Comparison of ENCODE assay signal across 17 cellular contexts in genomic region chr11:72026029-72026428, GRCh38. TPM values are rescaled to one million over a fixed set of nuclear protein-coding genes. Genes with fewer than 3 reads are reported as not detected.
DNase-seq lines count a peak whose midpoint lies in the region; ATAC-seq and TF ChIP-seq lines count a peak whose summit lies in the region.
"Had no signal": no experiment of that assay in that cellular context is flagged by ENCODE, and none has a peak within 500 bp of the region (broad histone marks: within the 10 kb centered on the region; RNA-seq: fewer than 3 reads in every experiment).

No MANE protein-coding gene starts in this region.

- H3K4me1 ChIP-seq in H9 (ENCODE audit: insufficient read depth, low read length) = no peaks in the 10 kb centered on the region
- peaks cover 45% of the 10 kb centered on the region for H3K4me1 ChIP-seq in lower lobe of right lung
- H3K4me1 ChIP-seq: colonic mucosa had no signal

- H3K27me3 ChIP-seq in H9 (ENCODE audit: insufficient read depth, low read length) (no peaks in the 10 kb centered on the region), lower lobe of right lung (ENCODE audit: low read depth) (no peaks in the 10 kb centered on the region)
- H3K27me3 ChIP-seq: colonic mucosa had no signal

- H3K79me1 ChIP-seq in H9 (ENCODE audit: insufficient read depth, low read depth, low read length, poor library complexity, severe bottlenecking) = no peaks in the 10 kb centered on the region

- H2BK15ac ChIP-seq in H9 (ENCODE audit: low read depth, low read length) = no peak overlapping the region

- no peaks in the 10 kb centered on the region for H3K27me3 Mint-ChIP-seq in H9 (ENCODE audit: low read depth)
- no peaks in the 10 kb centered on the region for H3K27me3 Mint-ChIP-seq in activated CD4-positive, alpha-beta memory T cell treated with anti-CD3 and anti-CD28 coated beads, Interleukin-2, amount 10 ng/mL, durations not matched to agents 7 days and 5 days
- no peaks in the 10 kb centered on the region for H3K27me3 Mint-ChIP-seq in stimulated activated memory B cell treated with anti-CD40 and anti-IgM and Interleukin-4, amounts not matched to agents 10 μg/mL and 1 μg/mL and 100 μg/mL, for 72 hours
- H3K27me3 Mint-ChIP-seq: stimulated activated naive CD8-positive, alpha-beta T cell treated with anti-CD3 and anti-CD28 coated beads, Interleukin-15, amount 100 ng/mL, for 72 hours had no signal

- H3K56ac ChIP-seq in H9 (ENCODE audit: insufficient read length, low read depth, low read length) = no peak overlapping the region

- no peak overlapping the region for H3K4me3 Mint-ChIP-seq in H9
- H3K4me3 Mint-ChIP-seq in activated CD4-positive, alpha-beta memory T cell treated with anti-CD3 and anti-CD28 coated beads, Interleukin-2, amount 10 ng/mL, durations not matched to agents 7 days and 5 days = no peak overlapping the region
- H3K4me3 Mint-ChIP-seq in stimulated activated memory B cell treated with anti-CD40 and anti-IgM and Interleukin-4, amounts not matched to agents 10 μg/mL and 1 μg/mL and 100 μg/mL, for 72 hours = no peak overlapping the region
- H3K4me3 Mint-ChIP-seq: stimulated activated naive CD8-positive, alpha-beta T cell treated with anti-CD3 and anti-CD28 coated beads, Interleukin-15, amount 100 ng/mL, for 72 hours had no signal

- no peak overlapping the region for H2BK120ac ChIP-seq in H9 (ENCODE audit: low read depth, low read length, poor library complexity, severe bottlenecking)

- no peak overlapping the region for H2BK20ac ChIP-seq in H9 (ENCODE audit: low read depth, low read length, poor library complexity, severe bottlenecking)

- peaks cover 19 to 71% (median 55%) of the 10 kb centered on the region in 3 experiments for H3K36me3 Mint-ChIP-seq in H9 (ENCODE audit: insufficient read depth in 1 of 3, low read depth in 3 of 3)
- peaks cover 61% of the 10 kb centered on the region for H3K36me3 Mint-ChIP-seq in activated CD4-positive, alpha-beta memory T cell treated with anti-CD3 and anti-CD28 coated beads, Interleukin-2, amount 10 ng/mL, durations not matched to agents 7 days and 5 days (ENCODE audit: low read depth)
- H3K36me3 Mint-ChIP-seq in stimulated activated memory B cell treated with anti-CD40 and anti-IgM and Interleukin-4, amounts not matched to agents 10 μg/mL and 1 μg/mL and 100 μg/mL, for 72 hours = peaks cover 41% of the 10 kb centered on the region

- no peak overlapping the region for H4K8ac ChIP-seq in H9 (replicated peaks; ENCODE audit: insufficient read length, low read depth, low read length)

- WGBS in H9 (ENCODE audit: extremely low coverage, insufficient read length, low lambda C conversion rate) = no CpG with 5 or more reads among the region's 1 CpG

- intact Hi-C loops in lower lobe of right lung (cut with DNase I) = loop anchor here (5.0 kb wide), 1 partner anchor 66 kb away; no protein-coding TSS in a partner anchor

- no peak for DNase-seq in H9
- DNase-seq in activated CD4-positive, alpha-beta memory T cell treated with anti-CD3 and anti-CD28 coated beads, Interleukin-2, amount 10 ng/mL, durations not matched to agents 7 days and 5 days = no peak
- no peak for DNase-seq in lower lobe of right lung
- no peak for DNase-seq in SKM-1 treated with dmso at 0.1 percent for 144 hours (lab: John Stamatoyannopoulos, UW; ENCODE audit: unreplicated experiment)
- DNase-seq in erythroblast (lab: John Stamatoyannopoulos, UW) = no peak
- DNase-seq: activated CD4-positive, alpha-beta T cell treated with anti-CD3 and anti-CD28 coated beads for 4 hours; activated naive CD4-positive, alpha-beta T cell; colonic mucosa; GDM1; midbrain; NCI-H1092 treated with DMSO at 0.1 percent for 48 hours; NCI-H2227 treated with DMSO at 0.1 percent for 48 hours; stimulated activated CD4-positive, alpha-beta T cell treated with anti-CD3 and anti-CD28 coated beads, Interleukin-4, amount 100 ng/mL, for 24 hours; stimulated activated naive CD8-positive, alpha-beta T cell treated with anti-CD3 and anti-CD28 coated beads, Interleukin-15, amount 100 ng/mL, for 72 hours had no signal

- no peaks in the 10 kb centered on the region for H3K9me3 ChIP-seq in H9 (ENCODE audit: control insufficient read depth, low read depth, low read length)
- H3K9me3 ChIP-seq in lower lobe of right lung = no peaks in the 10 kb centered on the region
- H3K9me3 ChIP-seq: colonic mucosa had no signal

- no peaks in the 10 kb centered on the region; the same call in 1 of the 2 replicates for H3K79me2 ChIP-seq in H9 (ENCODE audit: insufficient read depth, low read length)

- H3K18ac ChIP-seq in H9 (ENCODE audit: insufficient read length, low read depth, low read length) = no peak overlapping the region

- TF ChIP-seq CTCF in H9 (conservative IDR thresholded peaks at IDR 0.05) (no peak), lower lobe of right lung (IDR thresholded peaks at IDR 0.05) (no peak)

- H3K27ac Mint-ChIP-seq in H9 = peak overlapping the region in 2 of 3 experiments; percentile 97 to 98; a peak in 4 of 7 replicates
- H3K27ac Mint-ChIP-seq in activated CD4-positive, alpha-beta memory T cell treated with anti-CD3 and anti-CD28 coated beads, Interleukin-2, amount 10 ng/mL, durations not matched to agents 7 days and 5 days = peak overlapping the region; percentile 30
- H3K27ac Mint-ChIP-seq in stimulated activated memory B cell treated with anti-CD40 and anti-IgM and Interleukin-4, amounts not matched to agents 10 μg/mL and 1 μg/mL and 100 μg/mL, for 72 hours = peak overlapping the region; percentile 48

- CTCF ChIA-PET in activated CD4-positive, alpha-beta memory T cell treated with anti-CD3 and anti-CD28 coated beads, Interleukin-2, amount 10 ng/mL, durations not matched to agents 7 days and 5 days (lab: Charles Lee) = interaction anchor here (0.5 to 10.4 kb wide), 19 partner anchors 12 to 405 kb away, joined by 3 to 104 read pairs (median 12); partner anchors contain the start of gene ANAPC15

- ATAC-seq in lower lobe of right lung (no peak), HG03469 (IDR thresholded peaks at IDR 0.05; ENCODE audit: unreplicated experiment) (no peak)
- ATAC-seq in stimulated activated memory B cell treated with anti-CD40 and anti-IgM and Interleukin-4, amounts not matched to agents 10 μg/mL and 1 μg/mL and 100 μg/mL, for 72 hours = no peak

- H3K4ac ChIP-seq in H9 (ENCODE audit: low read depth, low read length) = no peak overlapping the region

- POLR2A ChIA-PET in activated CD4-positive, alpha-beta memory T cell treated with anti-CD3 and anti-CD28 coated beads, Interleukin-2, amount 10 ng/mL, durations not matched to agents 7 days and 5 days (lab: Charles Lee) = interaction anchor here (1.2 to 2.4 kb wide), 5 partner anchors 10 to 97 kb away, joined by 3 to 9 read pairs (median 6); partner anchors contain the start of genes RNF121 and XNDC1N

- H2BK12ac ChIP-seq in H9 (ENCODE audit: insufficient read length, low read depth, low read length) = no peak overlapping the region

- H4K91ac ChIP-seq in H9 (ENCODE audit: insufficient read length, low read depth, low read length) = no peak overlapping the region

- no peak overlapping the region for H2BK5ac ChIP-seq in H9 (ENCODE audit: insufficient read length, low read length)

- H3K23ac ChIP-seq in H9 (ENCODE audit: insufficient read length, low read depth, low read length) = no peak overlapping the region

- no peak overlapping the region for H3K14ac ChIP-seq in H9 (ENCODE audit: insufficient read depth, low read length)

- H4K5ac ChIP-seq in H9 (ENCODE audit: insufficient read length, low read depth, low read length) = no peak overlapping the region

- no peaks in the 10 kb centered on the region for H3K23me2 ChIP-seq in H9 (ENCODE audit: insufficient read length, low read depth, low read length, poor library complexity, severe bottlenecking)

- TF ChIP-seq POLR2A in erythroblast (IDR thresholded peaks at IDR 0.05; ENCODE audit: low read length) = no peak

- H3K9ac ChIP-seq in H9 (ENCODE audit: extremely low read depth, insufficient read length, low read length) = no peak overlapping the region

- no peak overlapping the region for H3T11ph ChIP-seq in H9 (ENCODE audit: low read length)

- H3K27ac ChIP-seq in H9 (ENCODE audit: insufficient read length, low read depth, low read length) (no peak overlapping the region), lower lobe of right lung (peak overlapping the region; percentile 38)
- H3K27ac ChIP-seq: SK-N-MC had no signal

- H3K36me3 ChIP-seq in lower lobe of right lung = peaks cover 96% of the 10 kb centered on the region

- H3K4me1 Mint-ChIP-seq in H9 = peaks cover 10% of the 10 kb centered on the region in 2 experiments
- peaks cover 20% of the 10 kb centered on the region for H3K4me1 Mint-ChIP-seq in activated CD4-positive, alpha-beta memory T cell treated with anti-CD3 and anti-CD28 coated beads, Interleukin-2, amount 10 ng/mL, durations not matched to agents 7 days and 5 days
- peaks cover 42% of the 10 kb centered on the region for H3K4me1 Mint-ChIP-seq in stimulated activated memory B cell treated with anti-CD40 and anti-IgM and Interleukin-4, amounts not matched to agents 10 μg/mL and 1 μg/mL and 100 μg/mL, for 72 hours

- no peaks in the 10 kb centered on the region for H4K20me1 ChIP-seq in H9 (ENCODE audit: control insufficient read depth, insufficient read depth, insufficient read length)

- H2AK5ac ChIP-seq in H9 (ENCODE audit: insufficient read length, low read length) = no peak overlapping the region

- no peak overlapping the region for H3K4me2 ChIP-seq in H9 (ENCODE audit: insufficient read depth, insufficient read length, low read length)

- H3K9me3 Mint-ChIP-seq in H9 = no peaks in the 10 kb centered on the region
- no peaks in the 10 kb centered on the region for H3K9me3 Mint-ChIP-seq in activated CD4-positive, alpha-beta memory T cell treated with anti-CD3 and anti-CD28 coated beads, Interleukin-2, amount 10 ng/mL, durations not matched to agents 7 days and 5 days
- no peaks in the 10 kb centered on the region for H3K9me3 Mint-ChIP-seq in stimulated activated memory B cell treated with anti-CD40 and anti-IgM and Interleukin-4, amounts not matched to agents 10 μg/mL and 1 μg/mL and 100 μg/mL, for 72 hours
- H3K9me3 Mint-ChIP-seq: stimulated activated naive CD8-positive, alpha-beta T cell treated with anti-CD3 and anti-CD28 coated beads, Interleukin-15, amount 100 ng/mL, for 72 hours had no signal

- no peak overlapping the region for H3K4me3 ChIP-seq in lower lobe of right lung
- H3K4me3 ChIP-seq: colonic mucosa, SK-N-MC had no signal

- H2AFZ ChIP-seq in H9 (ENCODE audit: low read length) = no peak overlapping the region

RNA-seq across cellular contexts. Expression of gene IL18BP, which starts 27.3 kb away (rescaled TPM):
- 10.2 and 10.6 TPM in 2 replicates for total RNA-seq in H9 (2021)
- 10 to 100 TPM; 12.4 to 14.0 TPM for total RNA-seq in activated CD4-positive, alpha-beta memory T cell treated with anti-CD3 and anti-CD28 coated beads, Interleukin-2, amount 10 ng/mL, durations not matched to agents 7 days and 5 days
- total RNA-seq in lower lobe of right lung = 18.0 TPM

RNA-seq across cellular contexts. Expression of gene NUMA1, which starts 54.3 kb away (rescaled TPM):
- total RNA-seq in H9 (2021) = 127 and 136 TPM in 2 replicates
- 100 to 1,000 TPM; 200 to 201 TPM for total RNA-seq in activated CD4-positive, alpha-beta memory T cell treated with anti-CD3 and anti-CD28 coated beads, Interleukin-2, amount 10 ng/mL, durations not matched to agents 7 days and 5 days
- total RNA-seq in lower lobe of right lung = 200 TPM

RNA-seq across cellular contexts. Expression of gene LRRC51, which starts 54.6 kb away (rescaled TPM):
- total RNA-seq in H9 (2021) (3.1 and 6.4 TPM in 2 replicates), lower lobe of right lung (14.8 TPM)
- total RNA-seq in activated CD4-positive, alpha-beta memory T cell treated with anti-CD3 and anti-CD28 coated beads, Interleukin-2, amount 10 ng/mL, durations not matched to agents 7 days and 5 days = 1 to 10 TPM; 5.9 to 7.1 TPM

Comparison
In these comparisons a context has a peak if more than half of its experiments do, and no peak if none do; other contexts are left out.
1. H3K27ac Mint-ChIP-seq: peak in every context shown above with its lines; median percentile 98 in H9; 48 in stimulated activated memory B cell treated with anti-CD40 and anti-IgM and Interleukin-4, amounts not matched to agents 10 μg/mL and 1 μg/mL and 100 μg/mL, for 72 hours; 30 in activated CD4-positive, alpha-beta memory T cell treated with anti-CD3 and anti-CD28 coated beads, Interleukin-2, amount 10 ng/mL, durations not matched to agents 7 days and 5 days.